Comparison of ENCODE assay signal across 8 cellular contexts in the genomic region with DNA sequence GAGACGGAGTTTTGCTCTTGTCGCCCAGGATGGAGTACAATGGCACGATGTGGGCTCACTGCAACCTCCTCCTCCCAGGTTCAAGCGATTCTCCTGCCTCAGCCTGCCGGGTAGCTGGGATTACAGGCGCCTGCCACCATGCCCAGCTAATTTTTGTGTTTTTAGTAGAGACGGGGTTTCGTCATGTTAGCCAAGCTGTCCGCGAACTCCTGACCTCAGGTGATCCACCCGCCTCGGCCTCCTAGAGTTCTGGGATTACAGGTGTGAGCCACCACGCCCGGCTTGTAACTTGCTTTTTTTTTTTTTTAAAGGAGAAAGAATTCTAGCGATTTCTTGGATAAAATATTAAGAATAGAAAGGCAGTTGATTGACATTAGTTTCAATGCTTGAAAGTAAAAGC. TPM values are rescaled to one million over a fixed set of nuclear protein-coding genes. Genes with fewer than 3 reads are reported as not detected.
A peak's percentile ranks its signal among the peaks of the same experiment; 100 is the strongest.
DNase-seq lines count a peak whose midpoint lies in the region; ATAC-seq, FAIRE-seq and TF ChIP-seq lines count a peak whose summit lies in the region.
"Not testable (repeated sequence)": the region's sequence is repeated elsewhere in the genome, so short reads cannot be mapped to it uniquely, and the experiment has no call there.

No MANE protein-coding gene starts in this region.

- H4K20me1 ChIP-seq in astrocyte (ENCODE audit: insufficient read depth, low read length) = not testable (repeated sequence)

- peak overlapping the region in 1 of 3 donors; percentile 98 for H3K27ac Mint-ChIP-seq in CD4-positive, CD25-positive, alpha-beta regulatory T cell
- H3K27ac Mint-ChIP-seq in T-cell = peak overlapping the region in 1 of 2 donors; percentile 96
- H3K27ac Mint-ChIP-seq in astrocyte (ENCODE audit: unreplicated experiment) = not testable (repeated sequence)

- H3K4me3 ChIP-seq in CD4-positive, CD25-positive, alpha-beta regulatory T cell (ENCODE audit: low read depth, low read length) = peak overlapping the region; percentile 92
- peak overlapping the region; percentile 65 for H3K4me3 ChIP-seq in HUES6 (ENCODE audit: low read depth, low read length)
- H3K4me3 ChIP-seq in astrocyte (ENCODE audit: insufficient read depth, low read depth, low read length) = not testable (repeated sequence)
- H3K4me3 ChIP-seq in lower lobe of right lung = peak overlapping the region; percentile 72
- H3K4me3 ChIP-seq in neuronal stem cell (ENCODE audit: low read length in 2 of 2) = peak overlapping the region in 1 of 2 donors; percentile 55
- H3K4me3 ChIP-seq in thoracic aorta = peak overlapping the region; percentile 86

- H3K9me3 Mint-ChIP-seq in CD4-positive, CD25-positive, alpha-beta regulatory T cell; T-cell; astrocyte (ENCODE audit: unreplicated experiment): not testable (repeated sequence)

- H3K27me3 Mint-ChIP-seq in CD4-positive, CD25-positive, alpha-beta regulatory T cell = peaks cover 26% of the 10 kb centered on the region
- H3K27me3 Mint-ChIP-seq in T-cell = peaks cover 20 to 23% of the 10 kb centered on the region in 2 donors
- H3K27me3 Mint-ChIP-seq in astrocyte (ENCODE audit: low read depth, unreplicated experiment) = not testable (repeated sequence)

- intact Hi-C loops in lower lobe of right lung (cut with DNase I) = not testable (repeated sequence)

- not testable (repeated sequence) for FAIRE-seq in astrocyte (lab: Jason Lieb, UNC)

- H3K36me3 ChIP-seq in CD4-positive, CD25-positive, alpha-beta regulatory T cell (ENCODE audit: control insufficient read depth, insufficient read depth, low read length); HUES6 (ENCODE audit: control insufficient read depth, insufficient read depth, low read length); astrocyte (ENCODE audit: insufficient read depth, low read length); lower lobe of right lung; neuronal stem cell (replicated peaks in 1 of 2; ENCODE audit: control insufficient read depth in 2 of 2, insufficient read depth in 2 of 2, low read length in 2 of 2); thoracic aorta: not testable (repeated sequence)

- H3K27me3 ChIP-seq in CD4-positive, CD25-positive, alpha-beta regulatory T cell (ENCODE audit: control insufficient read depth, insufficient read depth, low read length); astrocyte (ENCODE audit: insufficient read depth, low read length); lower lobe of right lung (ENCODE audit: low read depth); neuronal stem cell (ENCODE audit: control insufficient read depth in 3 of 3, insufficient read depth in 3 of 3, low read depth in 1 of 3, low read length in 3 of 3); thoracic aorta (replicated peaks; ENCODE audit: insufficient read depth): not testable (repeated sequence)
- H3K27me3 ChIP-seq in HUES6 (ENCODE audit: control insufficient read depth, insufficient read depth, low read length) = peaks cover 27% of the 10 kb centered on the region

- peak overlapping the region; percentile 78 to 95 (median 92) for H3K4me3 Mint-ChIP-seq in CD4-positive, CD25-positive, alpha-beta regulatory T cell
- H3K4me3 Mint-ChIP-seq in T-cell = peak overlapping the region; percentile 87 to 95 (median 94)
- H3K4me3 Mint-ChIP-seq in astrocyte (ENCODE audit: unreplicated experiment) = not testable (repeated sequence)

- H3K27ac ChIP-seq in CD4-positive, CD25-positive, alpha-beta regulatory T cell (ENCODE audit: insufficient read depth, low read length, poor library complexity, severe bottlenecking); HUES6 (ENCODE audit: low read depth, low read length); astrocyte (ENCODE audit: low read depth, low read length); lower lobe of right lung; neuronal stem cell (replicated peaks; ENCODE audit: low read length): not testable (repeated sequence)
- H3K27ac ChIP-seq in epithelial cell of prostate (peak overlapping the region; percentile 86), thoracic aorta (peak overlapping the region in 1 of 2 donors; percentile 86)

- H2AFZ ChIP-seq in astrocyte (ENCODE audit: low read depth, low read length) = not testable (repeated sequence)
- peak overlapping the region; percentile 92 for H2AFZ ChIP-seq in neuronal stem cell (ENCODE audit: low read length)

- peaks cover 20% of the 10 kb centered on the region for H3K79me2 ChIP-seq in astrocyte (ENCODE audit: insufficient read depth, low read length)

- H3K79me1 ChIP-seq in neuronal stem cell (ENCODE audit: low read depth, low read length) = not testable (repeated sequence)

- not testable (repeated sequence) for H2BK15ac ChIP-seq in neuronal stem cell (ENCODE audit: low read length)

- H3K23ac ChIP-seq in neuronal stem cell (ENCODE audit: low read depth, low read length, poor library complexity) = not testable (repeated sequence)

- POLR2A ChIA-PET in T-cell (lab: Charles Lee) = not testable (repeated sequence)

- H3K36me3 Mint-ChIP-seq in CD4-positive, CD25-positive, alpha-beta regulatory T cell; astrocyte (ENCODE audit: low read depth, unreplicated experiment): not testable (repeated sequence)
- H3K36me3 Mint-ChIP-seq in T-cell = peaks cover 11% of the 10 kb centered on the region

- not testable (repeated sequence) for DNase-seq in CD4-positive, CD25-positive, alpha-beta regulatory T cell; T-cell; astrocyte (ENCODE audit: low read depth); epithelial cell of prostate (ENCODE audit: low read depth, low spot score); lower lobe of right lung; neuronal stem cell (ENCODE audit: low spot score); thoracic aorta (ENCODE audit: low spot score)

- H3K4me2 ChIP-seq in astrocyte (ENCODE audit: low read length) = peak overlapping the region; percentile 91
- H3K4me2 ChIP-seq in neuronal stem cell (ENCODE audit: insufficient read depth, low read length, poor library complexity, severe bottlenecking) = not testable (repeated sequence)

- H3K14ac ChIP-seq in neuronal stem cell (ENCODE audit: low read length) = not testable (repeated sequence)

- not testable (repeated sequence) for H3K18ac ChIP-seq in neuronal stem cell (ENCODE audit: low read length)

- CTCF ChIA-PET in T-cell (lab: Charles Lee) = interaction anchor here (0.6 to 1.7 kb wide), 3 partner anchors 21 to 1018 kb away, joined by 3 to 11 read pairs (median 4); no protein-coding TSS in a partner anchor

- WGBS in neuronal stem cell (ENCODE audit: extremely low coverage in 2 of 2, insufficient read length in 2 of 2, insufficient replicate concordance in 1 of 2), 2 donors = no CpG with 5 or more reads among the region's 15 CpGs

- H2BK5ac ChIP-seq in neuronal stem cell (ENCODE audit: low read length) = not testable (repeated sequence)

- not testable (repeated sequence) for H3K9ac ChIP-seq in HUES6 (ENCODE audit: low read length); neuronal stem cell (ENCODE audit: low read depth, low read length, poor library complexity)
- H3K9ac ChIP-seq in astrocyte (ENCODE audit: low read length) = peak overlapping the region; percentile 79

- not testable (repeated sequence) for H3K9me3 ChIP-seq in CD4-positive, CD25-positive, alpha-beta regulatory T cell (ENCODE audit: control insufficient read depth in 2 of 2, low read length in 2 of 2); HUES6 (ENCODE audit: control insufficient read depth, insufficient read depth, low read depth, low read length); astrocyte (ENCODE audit: insufficient read depth, low read depth, low read length); lower lobe of right lung; neuronal stem cell (replicated peaks in 1 of 2; ENCODE audit: control insufficient read depth in 2 of 2, insufficient read depth in 1 of 2, low read depth in 1 of 2, low read length in 2 of 2); thoracic aorta

- peaks cover 24% of the 10 kb centered on the region for H3K4me1 ChIP-seq in CD4-positive, CD25-positive, alpha-beta regulatory T cell (ENCODE audit: control insufficient read depth, insufficient read depth, low read length, poor library complexity, severe bottlenecking)
- H3K4me1 ChIP-seq in HUES6 (ENCODE audit: control insufficient read depth, insufficient read depth, low read length) = peaks cover 12% of the 10 kb centered on the region
- H3K4me1 ChIP-seq in astrocyte (ENCODE audit: insufficient read depth, low read length) = peaks cover 19% of the 10 kb centered on the region
- H3K4me1 ChIP-seq in lower lobe of right lung = peaks cover 28% of the 10 kb centered on the region
- H3K4me1 ChIP-seq in neuronal stem cell (ENCODE audit: control insufficient read depth in 2 of 2, insufficient read depth in 1 of 2, low read depth in 1 of 2, low read length in 2 of 2) = not testable (repeated sequence)
- H3K4me1 ChIP-seq in thoracic aorta (ENCODE audit: control insufficient read depth in 1 of 2, low read depth in 2 of 2) = peaks cover 12 to 39% of the 10 kb centered on the region in 2 donors

- H4K91ac ChIP-seq in neuronal stem cell (ENCODE audit: low read depth, low read length, poor library complexity) = not testable (repeated sequence)

- not testable (repeated sequence) for H2BK120ac ChIP-seq in neuronal stem cell (ENCODE audit: low read depth, low read length)

- H4K8ac ChIP-seq in neuronal stem cell (ENCODE audit: low read depth, low read length) = not testable (repeated sequence)

- ATAC-seq in CD4-positive, CD25-positive, alpha-beta regulatory T cell (ENCODE audit: low read depth in 2 of 2); T-cell (replicated peaks in 1 of 4); lower lobe of right lung; thoracic aorta (ENCODE audit: insufficient number of reproducible peaks, low FRiP score, low read depth): not testable (repeated sequence)

- TF ChIP-seq CTCF in astrocyte (IDR thresholded peaks at IDR 0.05; ENCODE audit: insufficient read depth, low read depth, low read length); lower lobe of right lung (IDR thresholded peaks at IDR 0.05); thoracic aorta (IDR thresholded peaks at IDR 0.05): not testable (repeated sequence)

- not testable (repeated sequence) for H2BK12ac ChIP-seq in neuronal stem cell (ENCODE audit: low read length)

- H3K4me1 Mint-ChIP-seq in CD4-positive, CD25-positive, alpha-beta regulatory T cell = peaks cover 9 to 41% (median 30%) of the 10 kb centered on the region in 4 donors
- peaks cover 35 to 40% (median 37%) of the 10 kb centered on the region in 3 donors for H3K4me1 Mint-ChIP-seq in T-cell
- H3K4me1 Mint-ChIP-seq in astrocyte (ENCODE audit: low read depth, unreplicated experiment) = not testable (repeated sequence)

- not testable (repeated sequence) for H2AK5ac ChIP-seq in neuronal stem cell (ENCODE audit: low read depth, low read length)

- H3K4ac ChIP-seq in neuronal stem cell (ENCODE audit: low read length) = not testable (repeated sequence)

RNA-seq across cellular contexts. Expression of a gene that starts 1.1 kb away (rescaled TPM):
- 59.9 TPM for total RNA-seq in CD4-positive, CD25-positive, alpha-beta regulatory T cell
- 10 to 100 TPM in 3 of 4 donors, 1 to 10 TPM in 1; 8.9 to 15.1 (median 13.4) TPM for polyA plus RNA-seq in CD4-positive, CD25-positive, alpha-beta regulatory T cell
- total RNA-seq in T-cell = 10 to 100 TPM; 34.6 to 40.7 (median 39.1) TPM
- 20.1 and 22.3 TPM in 2 replicates for total RNA-seq in astrocyte
- total RNA-seq in lower lobe of right lung = 23.5 TPM
- 4.3 TPM for polyA plus RNA-seq in neuronal stem cell (2013, experiment 1 of 2)
- 3.9 TPM for polyA plus RNA-seq in neuronal stem cell (2013, experiment 2 of 2)
- 10 to 100 TPM; 37.7 to 50.4 TPM for total RNA-seq in thoracic aorta
